In the genomic region with DNA sequence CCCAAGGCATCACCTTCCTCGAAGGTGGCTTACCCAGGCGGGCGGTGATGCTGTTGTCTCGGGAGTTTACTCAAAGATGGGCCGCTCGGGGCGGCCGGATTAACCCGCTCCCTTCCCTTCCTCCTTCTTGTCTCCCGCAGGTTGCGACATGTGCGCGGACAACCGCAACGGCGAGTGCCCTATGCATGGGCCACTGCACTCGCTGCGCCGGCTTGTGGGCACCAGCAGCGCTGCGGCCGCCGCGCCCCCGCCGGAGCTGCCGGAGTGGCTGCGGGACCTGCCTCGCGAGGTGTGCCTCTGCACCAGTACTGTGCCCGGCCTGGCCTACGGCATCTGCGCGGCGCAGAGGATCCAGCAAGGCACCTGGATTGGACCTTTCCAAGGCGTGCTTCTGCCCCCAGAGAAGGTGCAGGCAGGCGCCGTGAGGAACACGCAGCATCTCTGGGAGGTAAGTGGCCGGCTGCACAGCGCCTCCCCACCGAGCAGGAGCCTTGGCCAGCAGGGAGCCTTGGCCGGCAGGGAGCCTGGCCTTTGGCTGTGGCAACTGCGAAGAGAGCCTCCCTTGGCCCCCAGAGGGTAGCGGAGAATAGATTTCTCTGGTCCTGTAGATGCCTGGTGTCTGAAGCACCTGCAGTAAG, we compare ENCODE assay signal across 9 cellular contexts. TPM values are rescaled to one million over a fixed set of nuclear protein-coding genes. Genes with fewer than 3 reads are reported as not detected.
A peak's percentile ranks its signal among the peaks of the same experiment; 100 is the strongest.
DNase-seq lines count a peak whose midpoint lies in the region; ATAC-seq and TF ChIP-seq lines count a peak whose summit lies in the region.
"Had no signal": no experiment of that assay in that cellular context is flagged by ENCODE, and none has a peak within 500 bp of the region (broad histone marks: within the 10 kb centered on the region; RNA-seq: fewer than 3 reads in every experiment).

No MANE protein-coding gene starts in this region.

- no peaks in the 10 kb centered on the region for H3K36me3 ChIP-seq in heart left ventricle

- DNase-seq in GM13977 (ENCODE audit: low spot score): peak; percentile 27
- peak in 1 of 5 donors; percentile 61 for DNase-seq in heart left ventricle
- peak; percentile 58 for DNase-seq in posterior vena cava (ENCODE audit: low spot score)
- DNase-seq in HEK293T (ENCODE audit: extremely low spot score): no peak
- no peak for DNase-seq in kidney glomerular epithelial cell (lab: John Stamatoyannopoulos, UW)
- no peak for DNase-seq in pons (ENCODE audit: low spot score)
- DNase-seq in SK-N-DZ (ENCODE audit: low spot score): no peak
- DNase-seq: PC-3 had no signal

- no peaks in the 10 kb centered on the region for H3K9me3 ChIP-seq in heart left ventricle

- in situ Hi-C loops in GM13977 (cut with MboI; ENCODE audit: low pct_unique_long_range_greater_than_20kb, low sequenced_read_pairs, unreplicated experiment): no loop called here

- intact Hi-C loops in heart left ventricle (cut with DNase I): no loop called here
- intact Hi-C loops in posterior vena cava (cut with DNase I): no loop called here

- H3K4me1 ChIP-seq in heart left ventricle: peaks cover 0 to 19% (median 4%) of the 10 kb centered on the region in 12 donors

- no peak overlapping the region for H3K27ac ChIP-seq in heart left ventricle

- H3K27me3 ChIP-seq in heart left ventricle: peaks cover 24 to 69% (median 50%) of the 10 kb centered on the region in 9 donors

- 3 to 24% (median 20%) methylated on average over 9 to 45 of the region's 45 CpGs for WGBS in heart left ventricle, 4 donors

- TF ChIP-seq CTCF in GM13977 (IDR thresholded peaks at IDR 0.05; ENCODE audit: extremely low read depth, insufficient read depth, missing control alignments) (no peak), heart left ventricle (IDR thresholded peaks at IDR 0.05) (peak in 3 of 12 donors; percentile 17 to 30 (median 23))

- TF ChIP-seq POLR2A in heart left ventricle (IDR thresholded peaks at IDR 0.05): no peak

- POLR2A ChIA-PET in HEK293T (lab: Yijun Ruan, JAX): no interaction called here

- ATAC-seq in SK-N-SH treated with all-trans-retinoic acid at 6 μM for 48 hours: peak; percentile 93
- ATAC-seq in heart left ventricle: peak in 3 of 4 donors; percentile 34 to 79 (median 63)
- ATAC-seq: PC-3 had no signal

- CTCF ChIA-PET in HEK293T (lab: Yijun Ruan, JAX): no interaction called here

- peak overlapping the region in 9 of 12 donors; percentile 8 to 40 (median 26) for H3K4me3 ChIP-seq in heart left ventricle

TF ChIP-seq in SK-N-SH treated with all-trans-retinoic acid at 6 μM for 48 hours, 23 proteins besides CTCF, POLR2A, EP300 and RAD21 (continues in another document):
- TF ChIP-seq, protein P1, sequence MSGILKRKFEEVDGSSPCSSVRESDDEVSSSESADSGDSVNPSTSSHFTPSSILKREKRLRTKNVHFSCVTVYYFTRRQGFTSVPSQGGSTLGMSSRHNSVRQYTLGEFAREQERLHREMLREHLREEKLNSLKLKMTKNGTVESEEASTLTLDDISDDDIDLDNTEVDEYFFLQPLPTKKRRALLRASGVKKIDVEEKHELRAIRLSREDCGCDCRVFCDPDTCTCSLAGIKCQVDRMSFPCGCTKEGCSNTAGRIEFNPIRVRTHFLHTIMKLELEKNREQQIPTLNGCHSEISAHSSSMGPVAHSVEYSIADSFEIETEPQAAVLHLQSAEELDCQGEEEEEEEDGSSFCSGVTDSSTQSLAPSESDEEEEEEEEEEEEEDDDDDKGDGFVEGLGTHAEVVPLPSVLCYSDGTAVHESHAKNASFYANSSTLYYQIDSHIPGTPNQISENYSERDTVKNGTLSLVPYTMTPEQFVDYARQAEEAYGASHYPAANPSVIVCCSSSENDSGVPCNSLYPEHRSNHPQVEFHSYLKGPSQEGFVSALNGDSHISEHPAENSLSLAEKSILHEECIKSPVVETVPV (CRISPR knock-in tag; IDR thresholded peaks at IDR 0.05): no peak
- TF ChIP-seq ZNF565 (CRISPR knock-in tag; conservative IDR thresholded peaks at IDR 0.05; ENCODE audit: low read depth) (no peak), ESRRG (CRISPR knock-in tag; IDR thresholded peaks at IDR 0.05) (no peak), RARB (CRISPR knock-in tag; IDR thresholded peaks at IDR 0.05) (no peak), ARNTL (CRISPR knock-in tag; IDR thresholded peaks at IDR 0.05; ENCODE audit: borderline replicate concordance, low read depth) (no peak), BACH2 (CRISPR knock-in tag; IDR thresholded peaks at IDR 0.05; ENCODE audit: borderline replicate concordance) (no peak), SNAI2 (CRISPR knock-in tag; IDR thresholded peaks at IDR 0.05) (no peak), OSR1 (CRISPR knock-in tag; IDR thresholded peaks at IDR 0.05) (no peak), ZFP30 (CRISPR knock-in tag; IDR thresholded peaks at IDR 0.05) (no peak), TCF4 (CRISPR knock-in tag; IDR thresholded peaks at IDR 0.05; ENCODE audit: borderline replicate concordance) (no peak), ZC3H10 (CRISPR knock-in tag; IDR thresholded peaks at IDR 0.05) (no peak), TOX (CRISPR knock-in tag; IDR thresholded peaks at IDR 0.05; ENCODE audit: borderline replicate concordance) (no peak), CSDC2 (CRISPR knock-in tag; IDR thresholded peaks at IDR 0.05) (no peak), ZNF8 (CRISPR knock-in tag; IDR thresholded peaks at IDR 0.05) (no peak)
- TF ChIP-seq, protein P2, sequence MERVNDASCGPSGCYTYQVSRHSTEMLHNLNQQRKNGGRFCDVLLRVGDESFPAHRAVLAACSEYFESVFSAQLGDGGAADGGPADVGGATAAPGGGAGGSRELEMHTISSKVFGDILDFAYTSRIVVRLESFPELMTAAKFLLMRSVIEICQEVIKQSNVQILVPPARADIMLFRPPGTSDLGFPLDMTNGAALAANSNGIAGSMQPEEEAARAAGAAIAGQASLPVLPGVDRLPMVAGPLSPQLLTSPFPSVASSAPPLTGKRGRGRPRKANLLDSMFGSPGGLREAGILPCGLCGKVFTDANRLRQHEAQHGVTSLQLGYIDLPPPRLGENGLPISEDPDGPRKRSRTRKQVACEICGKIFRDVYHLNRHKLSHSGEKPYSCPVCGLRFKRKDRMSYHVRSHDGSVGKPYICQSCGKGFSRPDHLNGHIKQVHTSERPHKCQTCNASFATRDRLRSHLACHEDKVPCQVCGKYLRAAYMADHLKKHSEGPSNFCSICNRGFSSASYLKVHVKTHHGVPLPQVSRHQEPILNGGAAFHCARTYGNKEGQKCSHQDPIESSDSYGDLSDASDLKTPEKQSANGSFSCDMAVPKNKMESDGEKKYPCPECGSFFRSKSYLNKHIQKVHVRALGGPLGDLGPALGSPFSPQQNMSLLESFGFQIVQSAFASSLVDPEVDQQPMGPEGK (CRISPR knock-in tag; IDR thresholded peaks at IDR 0.05; ENCODE audit: borderline replicate concordance): no peak

TF ChIP-seq in HEK293T, 16 proteins besides CTCF, POLR2A, EP300 and RAD21:
- no peak for TF ChIP-seq BHLHE40 (IDR thresholded peaks at IDR 0.05; ENCODE audit: borderline replicate concordance)
- no peak for TF ChIP-seq CTBP1 (IDR thresholded peaks at IDR 0.05; ENCODE audit: borderline replicate concordance)
- no peak for TF ChIP-seq TARDBP (IDR thresholded peaks at IDR 0.05)
- TF ChIP-seq ELF4 (IDR thresholded peaks at IDR 0.05): no peak
- TF ChIP-seq LEF1 (IDR thresholded peaks at IDR 0.05; ENCODE audit: borderline replicate concordance): no peak
- no peak for TF ChIP-seq ARNT (IDR thresholded peaks at IDR 0.05)
- no peak for TF ChIP-seq FOXM1 (IDR thresholded peaks at IDR 0.05; ENCODE audit: borderline replicate concordance)
- no peak for TF ChIP-seq ZNF384 (IDR thresholded peaks at IDR 0.05)
- no peak for TF ChIP-seq FOXK2 (IDR thresholded peaks at IDR 0.05)
- TF ChIP-seq NFRKB (IDR thresholded peaks at IDR 0.05): no peak
- TF ChIP-seq SP1 (IDR thresholded peaks at IDR 0.05): no peak
- TF ChIP-seq SUZ12 (IDR thresholded peaks at IDR 0.05): no peak
- no peak for TF ChIP-seq HDGF (IDR thresholded peaks at IDR 0.05; ENCODE audit: borderline replicate concordance)
- TF ChIP-seq FOXA1 (IDR thresholded peaks at IDR 0.05): no peak
- TF ChIP-seq L3MBTL2 (conservative IDR thresholded peaks at IDR 0.05): no peak
- TF ChIP-seq, protein P3, sequence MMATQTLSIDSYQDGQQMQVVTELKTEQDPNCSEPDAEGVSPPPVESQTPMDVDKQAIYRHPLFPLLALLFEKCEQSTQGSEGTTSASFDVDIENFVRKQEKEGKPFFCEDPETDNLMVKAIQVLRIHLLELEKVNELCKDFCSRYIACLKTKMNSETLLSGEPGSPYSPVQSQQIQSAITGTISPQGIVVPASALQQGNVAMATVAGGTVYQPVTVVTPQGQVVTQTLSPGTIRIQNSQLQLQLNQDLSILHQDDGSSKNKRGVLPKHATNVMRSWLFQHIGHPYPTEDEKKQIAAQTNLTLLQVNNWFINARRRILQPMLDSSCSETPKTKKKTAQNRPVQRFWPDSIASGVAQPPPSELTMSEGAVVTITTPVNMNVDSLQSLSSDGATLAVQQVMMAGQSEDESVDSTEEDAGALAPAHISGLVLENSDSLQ (IDR thresholded peaks at IDR 0.05): no peak

RNA-seq across cellular contexts. Expression of gene PRDM6, which starts 10.6 kb away (rescaled TPM):
- 1 to 10 TPM in 4 of 9 donors, under 1 TPM in 4, not detected in 1; 0.24 to 2.9 (median 0.97) TPM for total RNA-seq in heart left ventricle
- polyA plus RNA-seq in heart left ventricle: under 1 TPM; 0.28 to 0.34 TPM
- total RNA-seq in posterior vena cava: 1 to 10 TPM; 6.5 to 6.9 TPM
- polyA plus RNA-seq in SK-N-DZ (2014; cell fraction: cytosol; rRNA removed): not detected in 2 replicates
- polyA plus RNA-seq in SK-N-DZ (2014; cell fraction: nucleus; rRNA removed): not detected in 2 replicates
- total RNA-seq: PC-3 had no signal

Comparison
In these comparisons a context has a peak if more than half of its experiments do, and no peak if none do; other contexts are left out.
1. DNase-seq: peak in GM13977 (single experiment) and posterior vena cava (single experiment); none in HEK293T (single experiment), kidney glomerular epithelial cell (single experiment), pons (single experiment) and SK-N-DZ (single experiment).